1 cellular context compared by ENCODE assay signal in the genomic region with DNA sequence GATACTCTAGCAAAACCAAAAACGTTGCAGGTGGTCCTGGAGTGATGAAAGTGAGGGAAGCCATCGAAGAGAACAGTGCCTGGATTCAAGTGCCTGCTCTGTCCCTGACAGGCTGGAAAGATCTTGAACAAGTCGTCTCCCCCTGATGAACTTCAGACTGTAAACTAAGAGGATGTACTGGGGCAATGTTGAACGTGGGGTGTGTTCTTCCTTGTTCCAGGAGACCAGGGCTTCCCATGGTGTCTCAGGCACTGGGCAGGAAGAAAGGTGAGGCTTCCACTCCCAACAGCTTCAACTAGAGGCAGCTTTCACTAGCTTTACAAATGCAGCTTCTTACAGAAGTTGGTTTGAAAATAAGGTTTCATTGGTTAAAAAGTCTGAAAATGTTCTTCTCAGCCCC.
TF ChIP-seq lines count a peak whose summit lies in the region.

No MANE protein-coding gene starts in this region.

TF ChIP-seq in IMR-90, 13 proteins besides CTCF, POLR2A, EP300 and RAD21:
- TF ChIP-seq CHD1 (IDR thresholded peaks at IDR 0.05; ENCODE audit: low read depth, low read length) (no peak), RCOR1 (IDR thresholded peaks at IDR 0.05; ENCODE audit: insufficient replicate concordance, low read length) (no peak), MAFK (IDR thresholded peaks at IDR 0.05; ENCODE audit: low read depth, low read length) (no peak), MAZ (IDR thresholded peaks at IDR 0.05; ENCODE audit: borderline replicate concordance, low read depth, low read length) (no peak), BHLHE40 (IDR thresholded peaks at IDR 0.05; ENCODE audit: low read depth, low read length) (no peak), SMC3 (IDR thresholded peaks at IDR 0.05; ENCODE audit: low read depth, low read length) (no peak), NFE2L2 (IDR thresholded peaks at IDR 0.05; ENCODE audit: low read depth, low read length) (no peak), FOS (IDR thresholded peaks at IDR 0.05; ENCODE audit: low read depth, low read length) (no peak), RFX5 (IDR thresholded peaks at IDR 0.05; ENCODE audit: low read depth, low read length) (no peak), CEBPB (IDR thresholded peaks at IDR 0.05; ENCODE audit: low read depth, low read length) (no peak), MXI1 (IDR thresholded peaks at IDR 0.05; ENCODE audit: borderline replicate concordance, low read depth, low read length) (no peak)
- TF ChIP-seq, protein P1, sequence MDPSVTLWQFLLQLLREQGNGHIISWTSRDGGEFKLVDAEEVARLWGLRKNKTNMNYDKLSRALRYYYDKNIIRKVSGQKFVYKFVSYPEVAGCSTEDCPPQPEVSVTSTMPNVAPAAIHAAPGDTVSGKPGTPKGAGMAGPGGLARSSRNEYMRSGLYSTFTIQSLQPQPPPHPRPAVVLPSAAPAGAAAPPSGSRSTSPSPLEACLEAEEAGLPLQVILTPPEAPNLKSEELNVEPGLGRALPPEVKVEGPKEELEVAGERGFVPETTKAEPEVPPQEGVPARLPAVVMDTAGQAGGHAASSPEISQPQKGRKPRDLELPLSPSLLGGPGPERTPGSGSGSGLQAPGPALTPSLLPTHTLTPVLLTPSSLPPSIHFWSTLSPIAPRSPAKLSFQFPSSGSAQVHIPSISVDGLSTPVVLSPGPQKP (IDR thresholded peaks at IDR 0.05; ENCODE audit: borderline replicate concordance, low read depth, low read length): no peak
- TF ChIP-seq, protein P2, sequence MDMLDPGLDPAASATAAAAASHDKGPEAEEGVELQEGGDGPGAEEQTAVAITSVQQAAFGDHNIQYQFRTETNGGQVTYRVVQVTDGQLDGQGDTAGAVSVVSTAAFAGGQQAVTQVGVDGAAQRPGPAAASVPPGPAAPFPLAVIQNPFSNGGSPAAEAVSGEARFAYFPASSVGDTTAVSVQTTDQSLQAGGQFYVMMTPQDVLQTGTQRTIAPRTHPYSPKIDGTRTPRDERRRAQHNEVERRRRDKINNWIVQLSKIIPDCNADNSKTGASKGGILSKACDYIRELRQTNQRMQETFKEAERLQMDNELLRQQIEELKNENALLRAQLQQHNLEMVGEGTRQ (IDR thresholded peaks at IDR 0.05; ENCODE audit: low read depth, low read length): no peak
